1 cellular context compared by ENCODE assay signal in genomic region chr7:138711007-138711406, GRCh38.
TF ChIP-seq lines count a peak whose summit lies in the region.

No MANE protein-coding gene starts in this region.

TF ChIP-seq in K562, 482 proteins besides CTCF, POLR2A, EP300 and RAD21 (continued from another document):
- no peak for TF ChIP-seq ETS2 (tag; IDR thresholded peaks at IDR 0.05; ENCODE audit: borderline replicate concordance, poor library complexity, severe bottlenecking)
- TF ChIP-seq ASH1L (IDR thresholded peaks at IDR 0.05; ENCODE audit: borderline replicate concordance, low read depth, partially characterized antibody) = no peak
